Comparison of ENCODE assay signal across 9 cellular contexts in the genomic region with DNA sequence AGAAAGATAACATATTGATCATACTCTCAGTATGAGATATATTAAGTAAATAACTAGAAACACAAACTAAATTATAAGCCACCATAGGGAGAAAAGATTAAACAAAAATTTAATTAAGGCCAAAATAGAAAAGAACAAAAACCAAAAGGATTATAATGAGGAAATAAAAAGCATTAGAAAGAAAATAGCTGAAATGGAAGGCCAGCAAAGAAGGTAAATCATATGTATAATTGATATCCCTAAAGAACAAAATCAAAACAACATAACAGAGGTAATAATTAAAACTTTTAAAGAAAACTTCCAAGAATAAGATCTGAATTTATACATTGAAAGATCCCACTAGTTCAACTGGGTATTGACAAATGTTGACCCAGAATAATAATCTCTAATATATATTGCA.
"Had no signal": no experiment of that assay in that cellular context is flagged by ENCODE, and none has a peak within 500 bp of the region (broad histone marks: within the 10 kb centered on the region; RNA-seq: fewer than 3 reads in every experiment).

No MANE protein-coding gene starts in this region.

- H2AFZ ChIP-seq: GM23338 had no signal

- H3K4me3 ChIP-seq: GM23338 had no signal

- H3K4me2 ChIP-seq: GM23338, KMS-11 had no signal

- DNase-seq: H9, HCEC 1CT, KBM-7 had no signal

- H3K27ac ChIP-seq: HL-60, KMS-11 had no signal

- H3K9ac ChIP-seq: KMS-11 had no signal

- FAIRE-seq: H1, H54, HepG2 had no signal

- ATAC-seq: GM23338, HepG2 had no signal
